In the genomic region with DNA sequence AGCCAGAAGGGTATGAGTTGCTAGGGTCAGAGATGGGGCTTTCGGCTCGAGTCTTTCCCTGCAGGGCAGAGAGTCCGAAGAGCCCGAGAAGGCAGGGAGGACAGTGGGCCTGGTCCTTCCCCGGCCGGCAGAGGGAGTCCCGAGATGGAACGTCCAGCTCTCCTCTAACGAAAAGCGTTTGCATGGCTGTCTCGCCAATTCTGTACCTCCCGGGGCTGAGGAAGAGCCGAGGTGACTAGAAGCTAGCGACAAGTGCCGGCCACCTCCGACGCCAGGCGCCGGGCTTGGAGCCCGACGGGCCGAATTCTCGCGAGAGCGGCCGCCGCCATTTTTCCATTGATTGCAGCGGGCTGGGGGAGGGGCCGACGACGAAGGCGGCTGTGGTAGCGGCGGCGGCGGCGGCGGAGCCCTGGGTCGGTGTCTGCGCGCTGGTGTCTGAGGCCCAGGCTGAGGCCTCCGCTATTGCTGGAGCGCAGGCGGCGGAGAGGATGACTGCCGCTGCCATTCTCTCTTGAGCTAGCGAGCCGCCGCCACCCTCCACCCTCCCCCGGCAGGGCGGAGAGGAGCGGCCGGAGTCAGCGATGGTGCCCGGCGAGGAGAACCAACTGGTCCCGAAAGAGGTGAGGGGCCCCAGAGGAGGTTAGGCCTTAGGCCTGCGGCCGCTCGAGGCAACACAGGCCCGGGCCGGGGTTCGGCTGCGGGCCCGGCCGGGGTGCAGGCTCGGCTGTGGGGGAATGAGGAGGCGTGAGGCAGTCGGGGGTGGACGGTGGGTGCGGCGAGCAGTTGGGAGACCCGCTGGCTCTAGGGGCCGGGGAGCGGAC, we compare ENCODE assay signal across 8 cellular contexts. TPM values are rescaled to one million over a fixed set of nuclear protein-coding genes. Genes with fewer than 3 reads are reported as not detected.
DNase-seq lines count a peak whose midpoint lies in the region; ATAC-seq and TF ChIP-seq lines count a peak whose summit lies in the region.

A gene with protein sequence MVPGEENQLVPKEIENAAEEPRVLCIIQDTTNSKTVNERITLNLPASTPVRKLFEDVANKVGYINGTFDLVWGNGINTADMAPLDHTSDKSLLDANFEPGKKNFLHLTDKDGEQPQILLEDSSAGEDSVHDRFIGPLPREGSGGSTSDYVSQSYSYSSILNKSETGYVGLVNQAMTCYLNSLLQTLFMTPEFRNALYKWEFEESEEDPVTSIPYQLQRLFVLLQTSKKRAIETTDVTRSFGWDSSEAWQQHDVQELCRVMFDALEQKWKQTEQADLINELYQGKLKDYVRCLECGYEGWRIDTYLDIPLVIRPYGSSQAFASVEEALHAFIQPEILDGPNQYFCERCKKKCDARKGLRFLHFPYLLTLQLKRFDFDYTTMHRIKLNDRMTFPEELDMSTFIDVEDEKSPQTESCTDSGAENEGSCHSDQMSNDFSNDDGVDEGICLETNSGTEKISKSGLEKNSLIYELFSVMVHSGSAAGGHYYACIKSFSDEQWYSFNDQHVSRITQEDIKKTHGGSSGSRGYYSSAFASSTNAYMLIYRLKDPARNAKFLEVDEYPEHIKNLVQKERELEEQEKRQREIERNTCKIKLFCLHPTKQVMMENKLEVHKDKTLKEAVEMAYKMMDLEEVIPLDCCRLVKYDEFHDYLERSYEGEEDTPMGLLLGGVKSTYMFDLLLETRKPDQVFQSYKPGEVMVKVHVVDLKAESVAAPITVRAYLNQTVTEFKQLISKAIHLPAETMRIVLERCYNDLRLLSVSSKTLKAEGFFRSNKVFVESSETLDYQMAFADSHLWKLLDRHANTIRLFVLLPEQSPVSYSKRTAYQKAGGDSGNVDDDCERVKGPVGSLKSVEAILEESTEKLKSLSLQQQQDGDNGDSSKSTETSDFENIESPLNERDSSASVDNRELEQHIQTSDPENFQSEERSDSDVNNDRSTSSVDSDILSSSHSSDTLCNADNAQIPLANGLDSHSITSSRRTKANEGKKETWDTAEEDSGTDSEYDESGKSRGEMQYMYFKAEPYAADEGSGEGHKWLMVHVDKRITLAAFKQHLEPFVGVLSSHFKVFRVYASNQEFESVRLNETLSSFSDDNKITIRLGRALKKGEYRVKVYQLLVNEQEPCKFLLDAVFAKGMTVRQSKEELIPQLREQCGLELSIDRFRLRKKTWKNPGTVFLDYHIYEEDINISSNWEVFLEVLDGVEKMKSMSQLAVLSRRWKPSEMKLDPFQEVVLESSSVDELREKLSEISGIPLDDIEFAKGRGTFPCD (N-terminal part only) (plus strand): TSS at position 368 of the 821 bp plus-strand sequence. CDS start 214 bp downstream, at position 582.

- peaks cover 5% of the 10 kb centered on the region for H3K36me3 Mint-ChIP-seq in activated T-cell treated with anti-CD3 and anti-CD28 coated beads, Interleukin-2, amount 50 U/mL, for 24 hours (ENCODE audit: low read depth)

- H3K27me3 ChIP-seq in DND-41 (ENCODE audit: insufficient read depth, low read length, poor library complexity) = no peaks in the 10 kb centered on the region
- no peaks in the 10 kb centered on the region for H3K27me3 ChIP-seq in PC-9 (ENCODE audit: insufficient read depth, low read depth)
- H3K27me3 ChIP-seq in esophagus squamous epithelium = no peaks in the 10 kb centered on the region

- POLR2A ChIA-PET in PC-9 (lab: Charles Lee; ENCODE audit: unreplicated experiment) = interaction anchor here (0.6 kb wide), 3 partner anchors 1032 to 1538 kb away, joined by 4 to 18 read pairs (median 4); a partner anchor contains a TSS

- TF ChIP-seq CTCF in DND-41 (IDR thresholded peaks at IDR 0.05; ENCODE audit: borderline replicate concordance, extremely low read depth, low read length, poor library complexity, severe bottlenecking) = peak; percentile 43
- TF ChIP-seq CTCF in PC-9 (conservative IDR thresholded peaks at IDR 0.05) = peak; percentile 56
- peak; percentile 60 to 74 (median 66) for TF ChIP-seq CTCF in esophagus squamous epithelium (IDR thresholded peaks at IDR 0.05)

- H2AFZ ChIP-seq in DND-41 (ENCODE audit: low read depth, low read length) (peak within 1 kb of the TSS; percentile 100), PC-9 (peak within 1 kb of the TSS; percentile 99)

- TF ChIP-seq POLR2A in esophagus squamous epithelium (IDR thresholded peaks at IDR 0.05) = peak in 2 of 4 donors; percentile 87 to 93

- H4K20me1 ChIP-seq in DND-41 (ENCODE audit: insufficient read depth, low read length) = peaks cover 30% of the 10 kb centered on the region; the same call in 1 of the 2 replicates
- no peaks in the 10 kb centered on the region for H4K20me1 ChIP-seq in PC-9 (ENCODE audit: insufficient read depth)

- H3K4me2 ChIP-seq in DND-41 (ENCODE audit: insufficient read depth, low read length) = peak within 1 kb of the TSS; percentile 70
- H3K4me2 ChIP-seq in PC-9 = peak within 1 kb of the TSS; percentile 97

- CTCF ChIA-PET in PC-9 (lab: Charles Lee) = interaction anchor here (0.6 kb wide), 1 partner anchor 17 kb away, joined by 7 read pairs; no protein-coding TSS in a partner anchor

- H3K27ac ChIP-seq in DND-41 (ENCODE audit: low read length) (peak within 1 kb of the TSS; percentile 78), PC-9 (peak within 1 kb of the TSS; percentile 76), esophagus squamous epithelium (peak within 1 kb of the TSS; percentile 98 to 100 (median 99))

- H3K36me3 ChIP-seq in DND-41 (ENCODE audit: insufficient read depth, low read length) = no peaks in the 10 kb centered on the region
- H3K36me3 ChIP-seq in PC-9 (ENCODE audit: low read depth) = no peaks in the 10 kb centered on the region
- H3K36me3 ChIP-seq in esophagus squamous epithelium = no peaks in the 10 kb centered on the region

- H3K9me3 ChIP-seq in DND-41 (ENCODE audit: insufficient read depth, low read length, severe bottlenecking) (no peaks in the 10 kb centered on the region), PC-9 (ENCODE audit: insufficient read depth, low read depth) (no peaks in the 10 kb centered on the region), esophagus squamous epithelium (no peaks in the 10 kb centered on the region)

- in situ Hi-C loops in KBM-7 (cut with MboI; ENCODE audit: low pct_unique_long_range_greater_than_20kb, low sequenced_read_pairs) = no loop called here

- H3K27ac Mint-ChIP-seq in activated T-cell treated with anti-CD3 and anti-CD28 coated beads, Interleukin-2, amount 50 U/mL, for 24 hours = no peak within 1 kb of the TSS

- no peaks in the 10 kb centered on the region for H3K27me3 Mint-ChIP-seq in activated T-cell treated with anti-CD3 and anti-CD28 coated beads, Interleukin-2, amount 50 U/mL, for 24 hours

- intact Hi-C loops in PC-9 (cut with micrococcal nuclease; ENCODE audit: unreplicated experiment) = loop anchor here (2.0 to 10.0 kb wide), 2 partner anchors 203 to 443 kb away; no protein-coding TSS in a partner anchor
- intact Hi-C loops in esophagus squamous epithelium (cut with DNase I) = no loop called here

- no peaks in the 10 kb centered on the region for H3K9me2 ChIP-seq in PC-9 (ENCODE audit: insufficient read depth)

- peaks cover 6% of the 10 kb centered on the region for H3K4me1 Mint-ChIP-seq in activated T-cell treated with anti-CD3 and anti-CD28 coated beads, Interleukin-2, amount 50 U/mL, for 24 hours (ENCODE audit: low read depth)

- peaks cover 37% of the 10 kb centered on the region for H3K4me1 ChIP-seq in DND-41 (ENCODE audit: insufficient read depth, low read length)
- peaks cover 39% of the 10 kb centered on the region for H3K4me1 ChIP-seq in PC-9 (replicated peaks; ENCODE audit: insufficient read depth)
- H3K4me1 ChIP-seq in esophagus squamous epithelium = peaks cover 19 to 45% (median 30%) of the 10 kb centered on the region in 3 donors

- no peak within 1 kb of the TSS for H3K4me3 Mint-ChIP-seq in activated T-cell treated with anti-CD3 and anti-CD28 coated beads, Interleukin-2, amount 50 U/mL, for 24 hours

- no peaks in the 10 kb centered on the region for H3K9me3 Mint-ChIP-seq in activated T-cell treated with anti-CD3 and anti-CD28 coated beads, Interleukin-2, amount 50 U/mL, for 24 hours

- H3K79me2 ChIP-seq in DND-41 (ENCODE audit: insufficient read depth, low read length) (peaks cover 50% of the 10 kb centered on the region), PC-9 (ENCODE audit: low read depth) (peaks cover 49% of the 10 kb centered on the region)

- peak within 1 kb of the TSS; percentile 94 for H3K9ac ChIP-seq in DND-41 (ENCODE audit: low read depth, low read length)

- BruUV-seq in PC-9 (replicated peaks; lab: Mats Ljungman, UMichigan) = no TSS peak

- peak; percentile 91 for DNase-seq in DND-41
- DNase-seq in KBM-7 = peak; percentile 89
- peak; percentile 57 to 81 for DNase-seq in PC-9
- peak; percentile 95 for DNase-seq in activated T-cell treated with anti-CD3 and anti-CD28 coated beads, Interleukin-2, amount 50 U/mL, for 24 hours
- peak; percentile 32 for DNase-seq in esophagus squamous epithelium (lab: John Stamatoyannopoulos, UW)
- DNase-seq in myocyte (ENCODE audit: low read depth) = peak; percentile 92
- DNase-seq in stimulated activated CD8-positive, alpha-beta memory T cell treated with anti-CD3 and anti-CD28 coated beads, Interleukin-7, amount 100 ng/mL, for 48 hours (ENCODE audit: extremely low read depth in 1 of 2, low read depth in 1 of 2) = peak; percentile 83 to 86

- WGBS in esophagus squamous epithelium, 2 donors = 1 to 2% methylated on average over 7 to 14 of the region's 75 CpGs

- peaks cover 27% of the 10 kb centered on the region; the same call in 1 of the 2 replicates for H3F3A ChIP-seq in PC-9 (ENCODE audit: insufficient read depth, low read depth)

- ATAC-seq in DND-41 (ENCODE audit: insufficient read depth, low read depth) = peak; percentile 83
- ATAC-seq in GM21723 (IDR thresholded peaks at IDR 0.05; ENCODE audit: unreplicated experiment) = peak; percentile 74

- H3K4me3 ChIP-seq in DND-41 (ENCODE audit: low read depth in 1 of 2, low read length in 2 of 2) (peak within 1 kb of the TSS; percentile 76 to 82), PC-9 (peak within 1 kb of the TSS; percentile 93), esophagus squamous epithelium (peak within 1 kb of the TSS; percentile 77 to 96 (median 88))

RNA-seq across cellular contexts. Expression of the gene that starts here (rescaled TPM):
- total RNA-seq in PC-9 (2021) (22.4 and 24.2 TPM in 2 replicates), esophagus squamous epithelium (10 to 100 TPM; 30.5 to 74.2 (median 43.6) TPM), myocyte (67.1 and 75.4 TPM in 2 replicates)
- polyA plus RNA-seq in myocyte (2012) = 19.0 TPM

Comparison
In these comparisons a context has a peak if more than half of its experiments do, and no peak if none do; other contexts are left out.
1. Peak in every context shown above with its lines: DNase-seq, ATAC-seq, H3K4me3 ChIP-seq and H3K27ac ChIP-seq.
2. DNase-seq: peak in every context shown above with its lines; median percentile 95 in activated T-cell treated with anti-CD3 and anti-CD28 coated beads, Interleukin-2, amount 50 U/mL, for 24 hours; 92 in myocyte; 91 in DND-41; 89 in KBM-7; 84 in stimulated activated CD8-positive, alpha-beta memory T cell treated with anti-CD3 and anti-CD28 coated beads, Interleukin-7, amount 100 ng/mL, for 48 hours; 69 in PC-9; 32 in esophagus squamous epithelium.